8 cellular contexts compared by ENCODE assay signal in genomic region chr7:6615853-6616555, GRCh38. TPM values are rescaled to one million over a fixed set of nuclear protein-coding genes. Genes with fewer than 3 reads are reported as not detected.
DNase-seq lines count a peak whose midpoint lies in the region; ATAC-seq, FAIRE-seq and TF ChIP-seq lines count a peak whose summit lies in the region.

No MANE protein-coding gene starts in this region.

- H3K4me1 ChIP-seq in thymus (ENCODE audit: control insufficient read depth, insufficient read depth, low read length), result peaks cover 10% of the 10 kb centered on the region

- H3K27me3 ChIP-seq in brain microvascular endothelial cell (replicated peaks) (peaks cover 11% of the 10 kb centered on the region), thymus (ENCODE audit: control insufficient read depth, insufficient read depth) (no peaks in the 10 kb centered on the region)

- peak; percentile 16 for DNase-seq in stimulated activated CD4-positive, alpha-beta T cell treated with anti-CD3 and anti-CD28 coated beads, Interleukin-15, amount 100 ng/mL, for 24 hours
- no peak for DNase-seq in stimulated activated CD4-positive, alpha-beta T cell treated with anti-CD3 and anti-CD28 coated beads, Interleukin-4, amount 100 ng/mL, for 24 hours
- no peak for DNase-seq in brain microvascular endothelial cell
- no peak for DNase-seq in lower leg skin (ENCODE audit: low spot score in 2 of 2)
- DNase-seq in GM12891 (ENCODE audit: insufficient read length, low spot score), result no peak
- DNase-seq in NCI-H187 (lab: John Stamatoyannopoulos, UW), result no peak

- FAIRE-seq in GM12891 (lab: Jason Lieb, UNC), result no peak

- peak overlapping the region; percentile 52 for H3K4me3 ChIP-seq in brain microvascular endothelial cell (ENCODE audit: low read depth, low read length)
- peak overlapping the region; percentile 44 for H3K4me3 ChIP-seq in lower leg skin (ENCODE audit: low read depth, poor library complexity, severe bottlenecking)
- H3K4me3 ChIP-seq in thymus (ENCODE audit: low read length), result peak overlapping the region; percentile 85

- 30 to 51% methylated on average over 10 to 19 of the region's 45 CpGs for WGBS in lower leg skin, 2 donors
- WGBS in thymus, result 18% methylated on average over 45 of the region's 45 CpGs

- no peak for TF ChIP-seq CTCF in brain microvascular endothelial cell (IDR thresholded peaks at IDR 0.05; ENCODE audit: low read depth, low read length, missing control alignments)
- no peak for TF ChIP-seq CTCF in lower leg skin (IDR thresholded peaks at IDR 0.05)

- no peak for ATAC-seq in GM19397 (IDR thresholded peaks at IDR 0.05; ENCODE audit: unreplicated experiment)

- intact Hi-C loops in lower leg skin (cut with DNase I; ENCODE audit: low total_unique reads), result no loop called here

- H3K9me3 ChIP-seq in thymus (ENCODE audit: control insufficient read depth), result no peaks in the 10 kb centered on the region

- in situ Hi-C loops in brain microvascular endothelial cell (cut with HindIII; ENCODE audit: low pct_ligation_motif_present, low sequenced_read_pairs), result no loop called here

- H3K27ac ChIP-seq in brain microvascular endothelial cell (no peak overlapping the region), thymus (ENCODE audit: low read depth) (no peak overlapping the region)

- TF ChIP-seq POLR2A in lower leg skin (IDR thresholded peaks at IDR 0.05) (no peak), GM12891 (IDR thresholded peaks at IDR 0.05; ENCODE audit: low read depth, low read length) (no peak)

- H3K36me3 ChIP-seq in brain microvascular endothelial cell (replicated peaks) (no peaks in the 10 kb centered on the region), thymus (ENCODE audit: control insufficient read depth, insufficient read depth) (no peaks in the 10 kb centered on the region)

TF ChIP-seq in GM12891, 5 proteins besides CTCF, POLR2A, EP300 and RAD21:
- TF ChIP-seq PAX5 (IDR thresholded peaks at IDR 0.05; ENCODE audit: insufficient read depth, low read length, severe bottlenecking) (no peak), POLR2AphosphoS5 (IDR thresholded peaks at IDR 0.05; ENCODE audit: low read depth, low read length) (no peak), TAF1 (IDR thresholded peaks at IDR 0.05; ENCODE audit: low read depth, low read length) (no peak), POU2F2 (IDR thresholded peaks at IDR 0.05; ENCODE audit: low read depth, low read length) (no peak), SPI1 (IDR thresholded peaks at IDR 0.05; ENCODE audit: low read depth, low read length) (no peak)
TF ChIP-seq in GM12891: peak in this region for 0.

RNA-seq across cellular contexts. Expression of gene ZNF853, which starts 0.6 kb away (rescaled TPM):
- 1 to 10 TPM; 4.6 to 7.7 (median 5.9) TPM for total RNA-seq in lower leg skin
- polyA plus RNA-seq in thymus, result 3.3 TPM
- 0.26 TPM for polyA plus RNA-seq in GM12891 (2012; ENCODE audit: low read depth, missing spikeins)

RNA-seq across cellular contexts. Expression of gene ZNF316, which starts 21.1 kb away (rescaled TPM):
- 10 to 100 TPM; 30.6 to 63.6 (median 35.6) TPM for total RNA-seq in lower leg skin
- polyA plus RNA-seq in thymus, result 40.3 TPM
- 13.6 TPM for polyA plus RNA-seq in GM12891 (2012; ENCODE audit: low read depth, missing spikeins)

RNA-seq across cellular contexts. Expression of gene INTS15, which starts 26.2 kb away (rescaled TPM):
- 10 to 100 TPM; 21.3 to 34.5 (median 29.7) TPM for total RNA-seq in lower leg skin
- polyA plus RNA-seq in thymus, result 28.7 TPM
- 17.1 TPM for polyA plus RNA-seq in GM12891 (2012; ENCODE audit: low read depth, missing spikeins)

RNA-seq across cellular contexts. Expression of gene ZDHHC4, which starts 38.8 kb away (rescaled TPM):
- total RNA-seq in lower leg skin, result 10 to 100 TPM; 18.4 to 30.7 (median 23.3) TPM
- 38.2 TPM for polyA plus RNA-seq in thymus
- polyA plus RNA-seq in GM12891 (2012; ENCODE audit: low read depth, missing spikeins), result 22.3 TPM
